In the genomic region with DNA sequence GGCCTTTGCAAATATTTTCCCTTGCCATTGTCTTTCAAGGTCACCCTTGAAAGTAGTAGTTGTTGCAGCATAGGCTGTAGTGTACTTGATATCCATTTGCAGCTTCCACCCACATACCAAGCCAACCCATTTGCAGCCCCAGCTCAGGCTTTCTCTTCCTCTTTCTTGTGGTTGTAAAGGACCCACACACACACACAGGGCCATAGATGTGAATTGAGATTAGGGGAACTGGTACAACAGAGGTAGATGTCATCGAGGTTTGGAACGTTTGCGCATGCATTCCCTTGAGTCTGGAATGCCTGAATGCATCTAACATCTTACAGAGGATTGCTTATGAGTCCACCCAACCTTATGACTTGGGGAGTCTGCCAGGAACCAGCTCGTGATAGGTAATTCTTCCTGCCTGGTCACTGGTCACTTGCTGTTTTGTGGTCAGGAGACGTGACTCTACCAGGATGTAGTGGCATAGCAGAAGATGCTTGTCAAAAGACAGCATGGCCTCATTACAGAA, we compare ENCODE assay signal across 10 cellular contexts.
DNase-seq lines count a peak whose midpoint lies in the region; ATAC-seq, FAIRE-seq and TF ChIP-seq lines count a peak whose summit lies in the region.
"Had no signal": no experiment of that assay in that cellular context is flagged by ENCODE, and none has a peak within 500 bp of the region (broad histone marks: within the 10 kb centered on the region; RNA-seq: fewer than 3 reads in every experiment).

No MANE protein-coding gene starts in this region.

- H3K4me3 Mint-ChIP-seq in CD8-positive, alpha-beta memory T cell: no peak overlapping the region
- H3K4me3 Mint-ChIP-seq: neural crest cell had no signal

- H3K4me2 ChIP-seq in OCI-LY3 (ENCODE audit: low read length): peak overlapping the region; percentile 10; the same call in 1 of the 2 replicates

- TF ChIP-seq CTCF in OCI-LY3 (IDR thresholded peaks at IDR 0.05; ENCODE audit: low read depth, low read length): no peak

- FAIRE-seq in GM12891 (lab: Jason Lieb, UNC): peak; percentile 91

- H3K79me2 ChIP-seq in OCI-LY3 (ENCODE audit: low read length): no peaks in the 10 kb centered on the region

- ATAC-seq in GM21360 (IDR thresholded peaks at IDR 0.05; ENCODE audit: unreplicated experiment): peak; percentile 97
- peak; percentile 92 for ATAC-seq in HG03095 (IDR thresholded peaks at IDR 0.05; ENCODE audit: unreplicated experiment)
- ATAC-seq: Right ventricle myocardium inferior had no signal

- no peaks in the 10 kb centered on the region for H3K36me3 ChIP-seq in OCI-LY3 (replicated peaks; ENCODE audit: low read depth, low read length)
- no peaks in the 10 kb centered on the region for H3K36me3 ChIP-seq in CD8-positive, alpha-beta memory T cell (ENCODE audit: insufficient read depth, low read length)

- H3K4me3 ChIP-seq in OCI-LY3 (ENCODE audit: low read length): no peak overlapping the region
- H3K4me3 ChIP-seq in CD8-positive, alpha-beta memory T cell (ENCODE audit: low read length): no peak overlapping the region

- H3K27ac Mint-ChIP-seq in CD8-positive, alpha-beta memory T cell: no peak overlapping the region

- DNase-seq in GM12891 (ENCODE audit: insufficient read length, low spot score) (peak; percentile 47), ureter (ENCODE audit: low spot score) (no peak), substantia nigra (lab: John Stamatoyannopoulos, UW) (no peak)
- no peak for DNase-seq in CD8-positive, alpha-beta memory T cell
- DNase-seq in stimulated activated CD8-positive, alpha-beta memory T cell treated with anti-CD3 and anti-CD28 coated beads, Interleukin-4, amount 100 ng/mL, for 48 hours: no peak

- peaks cover 2% of the 10 kb centered on the region; the same call in 1 of the 2 replicates for H4K20me1 ChIP-seq in OCI-LY3 (ENCODE audit: insufficient read depth, low read length)

- H3K9me3 ChIP-seq in OCI-LY3 (ENCODE audit: insufficient read depth, low read length): no peaks in the 10 kb centered on the region
- no peaks in the 10 kb centered on the region for H3K9me3 ChIP-seq in CD8-positive, alpha-beta memory T cell (ENCODE audit: low read length)

- H2AFZ ChIP-seq in OCI-LY3 (ENCODE audit: low read depth, low read length): no peak overlapping the region

- H3K4me1 ChIP-seq in OCI-LY3 (ENCODE audit: low read length): peaks cover 13% of the 10 kb centered on the region
- no peaks in the 10 kb centered on the region for H3K4me1 ChIP-seq in CD8-positive, alpha-beta memory T cell (ENCODE audit: insufficient read depth, low read length)

- CTCF ChIA-PET in CD8-positive, alpha-beta memory T cell (lab: Charles Lee): no interaction called here

- H3K36me3 Mint-ChIP-seq in CD8-positive, alpha-beta memory T cell: peaks cover 0 to 3% (median 0%) of the 10 kb centered on the region in 3 donors

- H3K27me3 Mint-ChIP-seq in CD8-positive, alpha-beta memory T cell: peaks cover 5 to 40% of the 10 kb centered on the region in 2 donors

- H3K27me3 ChIP-seq in OCI-LY3 (ENCODE audit: low read depth, low read length): peaks cover 51% of the 10 kb centered on the region
- H3K27me3 ChIP-seq in CD8-positive, alpha-beta memory T cell (ENCODE audit: insufficient read depth, low read length, poor library complexity, severe bottlenecking): no peaks in the 10 kb centered on the region

- no peak overlapping the region for H3K27ac ChIP-seq in OCI-LY3 (ENCODE audit: low read length)
- no peak overlapping the region for H3K27ac ChIP-seq in CD8-positive, alpha-beta memory T cell (ENCODE audit: low read depth, low read length)
- H3K27ac ChIP-seq in substantia nigra (ENCODE audit: low read depth, low read length, poor library complexity, severe bottlenecking): no peak overlapping the region

- TF ChIP-seq POLR2A in GM12891 (IDR thresholded peaks at IDR 0.05; ENCODE audit: low read depth, low read length): no peak

- H3K4me1 Mint-ChIP-seq in CD8-positive, alpha-beta memory T cell: no peaks in the 10 kb centered on the region

- H3K9me3 Mint-ChIP-seq in CD8-positive, alpha-beta memory T cell: peaks cover 0 to 9% (median 0%) of the 10 kb centered on the region in 5 donors

- no peak overlapping the region for H3K9ac ChIP-seq in OCI-LY3 (ENCODE audit: low read length)

- POLR2A ChIA-PET in CD8-positive, alpha-beta memory T cell (lab: Charles Lee): no interaction called here

TF ChIP-seq in GM12891, 5 proteins besides CTCF, POLR2A, EP300 and RAD21:
- TF ChIP-seq TAF1 (IDR thresholded peaks at IDR 0.05; ENCODE audit: low read depth, low read length) (no peak), PAX5 (IDR thresholded peaks at IDR 0.05; ENCODE audit: insufficient read depth, low read length, severe bottlenecking) (no peak), SPI1 (IDR thresholded peaks at IDR 0.05; ENCODE audit: low read depth, low read length) (peak; percentile 98), POU2F2 (IDR thresholded peaks at IDR 0.05; ENCODE audit: low read depth, low read length) (peak; percentile 77; the same call in 1 of the 2 replicates), POLR2AphosphoS5 (IDR thresholded peaks at IDR 0.05; ENCODE audit: low read depth, low read length) (no peak)
TF ChIP-seq in GM12891: peak in this region for 2.
